18 cellular contexts compared by ENCODE assay signal in the genomic region with DNA sequence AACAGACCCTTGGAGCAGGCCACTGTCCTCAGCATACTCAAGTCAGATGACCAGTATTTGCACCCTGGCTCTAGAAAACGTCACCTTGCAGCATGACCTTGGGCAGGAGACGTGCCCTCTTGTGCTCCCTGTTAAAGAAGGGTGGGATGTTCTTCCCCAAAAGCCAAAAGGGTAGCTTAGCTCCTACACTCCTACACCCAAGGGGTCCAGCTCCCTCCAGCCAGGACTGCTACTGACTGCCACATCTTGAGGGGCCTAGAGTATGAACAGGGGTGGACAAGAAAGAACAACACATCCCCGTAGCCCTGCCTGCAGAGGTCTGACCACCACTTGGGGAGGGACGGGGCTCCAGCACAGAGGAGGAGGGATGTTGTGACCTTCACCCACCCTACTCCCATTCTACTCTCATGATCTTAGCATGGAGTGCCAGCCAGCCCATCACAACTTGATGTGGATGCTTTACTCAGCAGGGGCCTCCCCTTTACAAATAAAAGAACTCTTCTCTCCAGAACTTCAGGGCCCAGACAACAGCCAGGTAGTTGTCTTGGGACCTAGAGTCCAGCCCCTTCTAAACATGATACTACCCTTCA.
A peak's percentile ranks its signal among the peaks of the same experiment; 100 is the strongest.
DNase-seq lines count a peak whose midpoint lies in the region; ATAC-seq and TF ChIP-seq lines count a peak whose summit lies in the region.
"Had no signal": no experiment of that assay in that cellular context is flagged by ENCODE, and none has a peak within 500 bp of the region (broad histone marks: within the 10 kb centered on the region; RNA-seq: fewer than 3 reads in every experiment).

No MANE protein-coding gene starts in this region.

- no peaks in the 10 kb centered on the region for H3K27me3 Mint-ChIP-seq in activated CD4-positive, alpha-beta T cell treated with anti-CD3 and anti-CD28 coated beads, Interleukin-2, amount 10 ng/mL, durations not matched to agents 7 days and 5 days

- H3K27ac Mint-ChIP-seq in activated CD4-positive, alpha-beta T cell treated with anti-CD3 and anti-CD28 coated beads, Interleukin-2, amount 10 ng/mL, durations not matched to agents 7 days and 5 days = no peak overlapping the region
- H3K27ac Mint-ChIP-seq: CD8-positive, alpha-beta memory T cell had no signal

- H3K9me3 Mint-ChIP-seq in activated CD4-positive, alpha-beta T cell treated with anti-CD3 and anti-CD28 coated beads, Interleukin-2, amount 10 ng/mL, durations not matched to agents 7 days and 5 days = no peaks in the 10 kb centered on the region
- H3K9me3 Mint-ChIP-seq: CD8-positive, alpha-beta memory T cell had no signal

- H3K9me3 ChIP-seq in right cardiac atrium (ENCODE audit: control insufficient read depth, low read length) (no peaks in the 10 kb centered on the region), suprapubic skin (no peaks in the 10 kb centered on the region)

- H3K27me3 ChIP-seq in right cardiac atrium (ENCODE audit: control insufficient read depth, insufficient read depth) (no peaks in the 10 kb centered on the region), suprapubic skin (no peaks in the 10 kb centered on the region)
- H3K27me3 ChIP-seq: BLaER1 treated with 17β-estradiol and CSF1 and Interleukin-3, amounts not matched to agents 10 nM and 100 nM had no signal

- no peak for TF ChIP-seq CTCF in suprapubic skin (IDR thresholded peaks at IDR 0.05)

- H3K4me1 ChIP-seq in right cardiac atrium (ENCODE audit: control insufficient read depth, insufficient read depth, low read length) = no peaks in the 10 kb centered on the region
- peaks cover 6% of the 10 kb centered on the region for H3K4me1 ChIP-seq in suprapubic skin

- DNase-seq in cardiac septum (ENCODE audit: low spot score) = peak; percentile 29
- no peak for DNase-seq in right cardiac atrium
- peak; percentile 27 for DNase-seq in ecto neural progenitor cell (ENCODE audit: low spot score)
- DNase-seq in mesenteric fat pad (ENCODE audit: low spot score) = peak; percentile 67
- peak; percentile 34 to 59 for DNase-seq in suprapubic skin (ENCODE audit: low spot score in 2 of 2)
- DNase-seq in DMS 273 treated with DMSO at 0.1 percent for 48 hours (lab: John Stamatoyannopoulos, UW) = no peak
- no peak for DNase-seq in activated CD4-positive, alpha-beta T cell treated with anti-CD3 and anti-CD28 coated beads, Interleukin-2, amount 10 ng/mL, durations not matched to agents 7 days and 5 days
- DNase-seq: CD8-positive, alpha-beta memory T cell; GDM1; NCI-H1417 treated with DMSO at 0.1 percent for 48 hours; NCI-H2029; NCI-H2171; NCI-H446; NK-92 treated with Interleukin-12 subunit alpha and Interleukin-12 subunit beta, amount 100 ng/mL, for 24 hours had no signal

- H3K4me1 Mint-ChIP-seq in activated CD4-positive, alpha-beta T cell treated with anti-CD3 and anti-CD28 coated beads, Interleukin-2, amount 10 ng/mL, durations not matched to agents 7 days and 5 days = no peaks in the 10 kb centered on the region
- H3K4me1 Mint-ChIP-seq: CD8-positive, alpha-beta memory T cell had no signal

- H3K4me3 ChIP-seq in right cardiac atrium (ENCODE audit: low read length) (no peak overlapping the region), suprapubic skin (no peak overlapping the region)
- H3K4me3 ChIP-seq: BLaER1 treated with 17β-estradiol and CSF1 and Interleukin-3, amounts not matched to agents 10 nM and 100 nM; GM12878; K562 had no signal

- H3K4me3 Mint-ChIP-seq in activated CD4-positive, alpha-beta T cell treated with anti-CD3 and anti-CD28 coated beads, Interleukin-2, amount 10 ng/mL, durations not matched to agents 7 days and 5 days = no peak overlapping the region
- H3K4me3 Mint-ChIP-seq: CD8-positive, alpha-beta memory T cell had no signal

- ATAC-seq in right cardiac atrium = no peak
- no peak for ATAC-seq in HG03571 (IDR thresholded peaks at IDR 0.05; ENCODE audit: unreplicated experiment)
- ATAC-seq: GM12878 had no signal

- POLR2A ChIA-PET in activated CD4-positive, alpha-beta T cell treated with anti-CD3 and anti-CD28 coated beads, Interleukin-2, amount 10 ng/mL, durations not matched to agents 7 days and 5 days (lab: Charles Lee) = no interaction called here

- no peaks in the 10 kb centered on the region for H3K36me3 ChIP-seq in suprapubic skin
- H3K36me3 ChIP-seq: BLaER1 treated with 17β-estradiol and CSF1 and Interleukin-3, amounts not matched to agents 10 nM and 100 nM had no signal

- TF ChIP-seq POLR2A in suprapubic skin (IDR thresholded peaks at IDR 0.05) = no peak

- intact Hi-C loops in cardiac septum (cut with DNase I) = no loop called here
- intact Hi-C loops in right cardiac atrium (cut with DNase I) = no loop called here

- 91% methylated on average over 4 of the region's 4 CpGs for WGBS in right cardiac atrium
- WGBS in suprapubic skin = 93% methylated on average over 2 of the region's 4 CpGs

- CTCF ChIA-PET in activated CD4-positive, alpha-beta T cell treated with anti-CD3 and anti-CD28 coated beads, Interleukin-2, amount 10 ng/mL, durations not matched to agents 7 days and 5 days (lab: Charles Lee) = no interaction called here

- no peak for TF ChIP-seq EP300 in suprapubic skin (IDR thresholded peaks at IDR 0.05)

- no peak overlapping the region for H3K27ac ChIP-seq in right cardiac atrium (ENCODE audit: low read length)
- H3K27ac ChIP-seq in suprapubic skin = no peak overlapping the region
- H3K27ac ChIP-seq: BLaER1 treated with 17β-estradiol and CSF1 and Interleukin-3, amounts not matched to agents 10 nM and 100 nM had no signal

- no peaks in the 10 kb centered on the region for H3K36me3 Mint-ChIP-seq in activated CD4-positive, alpha-beta T cell treated with anti-CD3 and anti-CD28 coated beads, Interleukin-2, amount 10 ng/mL, durations not matched to agents 7 days and 5 days (ENCODE audit: low read depth)
- H3K36me3 Mint-ChIP-seq: CD8-positive, alpha-beta memory T cell had no signal

Comparison
In these comparisons a context has a peak if more than half of its experiments do, and no peak if none do; other contexts are left out.
1. DNase-seq: peak in cardiac septum (single experiment), ecto neural progenitor cell (single experiment), mesenteric fat pad (single experiment) and suprapubic skin (2 of 2); none in right cardiac atrium (0 of 3), DMS 273 treated with DMSO at 0.1 percent for 48 hours (single experiment) and activated CD4-positive, alpha-beta T cell treated with anti-CD3 and anti-CD28 coated beads, Interleukin-2, amount 10 ng/mL, durations not matched to agents 7 days and 5 days (single experiment).